In genomic region chr20:50546729-50547314, GRCh38 we compare ENCODE assay signal across 10 cellular contexts. TPM values are rescaled to one million over a fixed set of nuclear protein-coding genes. Genes with fewer than 3 reads are reported as not detected.
DNase-seq lines count a peak whose midpoint lies in the region; ATAC-seq, FAIRE-seq and TF ChIP-seq lines count a peak whose summit lies in the region.
"Had no signal": no experiment of that assay in that cellular context is flagged by ENCODE, and none has a peak within 500 bp of the region (broad histone marks: within the 10 kb centered on the region; RNA-seq: fewer than 3 reads in every experiment).

No MANE protein-coding gene starts in this region.

- H3K36me3 ChIP-seq in CD4-positive, CD25-positive, alpha-beta regulatory T cell (ENCODE audit: control insufficient read depth, insufficient read depth, low read length) = peaks cover 12% of the 10 kb centered on the region
- H3K36me3 ChIP-seq in HepG2 (replicated peaks in 1 of 2; ENCODE audit: control insufficient read depth in 1 of 2, insufficient read depth in 2 of 2, low read length in 2 of 2) = peaks cover 4 to 11% of the 10 kb centered on the region in 2 experiments; a peak in 3 of 5 replicates
- H3K36me3 ChIP-seq in mesendoderm (ENCODE audit: control insufficient read depth, insufficient read depth, low read length) = no peaks in the 10 kb centered on the region
- no peaks in the 10 kb centered on the region for H3K36me3 ChIP-seq in neural progenitor cell

- no peak overlapping the region for H3K56ac ChIP-seq in mesendoderm (ENCODE audit: low read length)

- no TSS peak for BruUV-seq in HepG2 (replicated peaks; lab: Mats Ljungman, UMichigan)

- DNase-seq in CD4-positive, CD25-positive, alpha-beta regulatory T cell = peak in 2 of 3 donors; percentile 15 to 53
- DNase-seq in GM20000 (ENCODE audit: low spot score) = peak; percentile 29
- peak; percentile 65 for DNase-seq in SIG-M5 treated with dmso at 0.1 percent for 504 hours (lab: John Stamatoyannopoulos, UW; ENCODE audit: unreplicated experiment)
- no peak for DNase-seq in HepG2 (ENCODE audit: low spot score)
- DNase-seq in Kasumi-1 (lab: John Stamatoyannopoulos, UW) = no peak
- DNase-seq in mesendoderm = no peak
- DNase-seq in neural progenitor cell (ENCODE audit: low spot score) = no peak

- H3K4me2 ChIP-seq in HepG2 (ENCODE audit: low read depth, low read length) (no peak overlapping the region), mesendoderm (ENCODE audit: low read length) (no peak overlapping the region), neural progenitor cell (no peak overlapping the region)

- POLR2A ChIA-PET in HepG2 (lab: Yijun Ruan, JAX) = no interaction called here

- intact Hi-C loops in HepG2 (cut with micrococcal nuclease; ENCODE audit: unreplicated experiment) = no loop called here

- no peak overlapping the region for H2AK5ac ChIP-seq in mesendoderm (ENCODE audit: low read length)

- H3K27me3 ChIP-seq in CD4-positive, CD25-positive, alpha-beta regulatory T cell (ENCODE audit: control insufficient read depth, insufficient read depth, low read length) = no peaks in the 10 kb centered on the region
- H3K27me3 ChIP-seq in HepG2 (ENCODE audit: control insufficient read depth in 1 of 2, insufficient read depth in 2 of 2, low read length in 2 of 2) (no peaks in the 10 kb centered on the region), mesendoderm (ENCODE audit: insufficient read depth, low read length, poor library complexity) (no peaks in the 10 kb centered on the region), neural progenitor cell (no peaks in the 10 kb centered on the region)

- H2AFZ ChIP-seq in HepG2 (ENCODE audit: low read length) (no peak overlapping the region), neural progenitor cell (replicated peaks) (no peak overlapping the region)

- H4K20me1 ChIP-seq in HepG2 (ENCODE audit: insufficient read depth, low read length) = no peaks in the 10 kb centered on the region
- peaks cover 20% of the 10 kb centered on the region for H4K20me1 ChIP-seq in neural progenitor cell (ENCODE audit: low read depth)

- 92% methylated on average over 5 of the region's 5 CpGs for WGBS in HepG2 (ENCODE audit: low lambda C conversion rate)
- WGBS in mesendoderm (ENCODE audit: extremely low coverage, insufficient coverage, low lambda C conversion rate) = no CpG with 5 or more reads among the region's 5 CpGs

- H3K79me1 ChIP-seq in mesendoderm (ENCODE audit: low read length) = peaks cover 11% of the 10 kb centered on the region

- no peak overlapping the region for H3K23ac ChIP-seq in mesendoderm (ENCODE audit: low read length)

- H3K9ac ChIP-seq in HepG2 (ENCODE audit: insufficient read depth, low read depth, low read length) = no peak overlapping the region
- H3K9ac ChIP-seq in mesendoderm (ENCODE audit: low read length) = no peak overlapping the region
- no peak overlapping the region for H3K9ac ChIP-seq in neural progenitor cell

- no peaks in the 10 kb centered on the region for H3F3A ChIP-seq in neural progenitor cell (ENCODE audit: low read depth)

- H3K36me3 Mint-ChIP-seq in CD4-positive, CD25-positive, alpha-beta regulatory T cell = peaks cover 17% of the 10 kb centered on the region
- H3K36me3 Mint-ChIP-seq in neural progenitor cell = peaks cover 6% of the 10 kb centered on the region

- no peak for TF ChIP-seq EP300 in HepG2 (IDR thresholded peaks at IDR 0.05; ENCODE audit: low read depth in 2 of 2, low read length in 2 of 2)
- TF ChIP-seq EP300 in HepG2 (CRISPR knock-in tag; IDR thresholded peaks at IDR 0.05; ENCODE audit: borderline replicate concordance) = no peak

- in situ Hi-C loops in HepG2 (cut with HindIII; ENCODE audit: extremely low pct_ligation_motif_present, low pct_unique_long_range_greater_than_20kb) = no loop called here

- peaks cover 55% of the 10 kb centered on the region for H3K4me1 ChIP-seq in CD4-positive, CD25-positive, alpha-beta regulatory T cell (ENCODE audit: control insufficient read depth, insufficient read depth, low read length, poor library complexity, severe bottlenecking)
- peaks cover 20% of the 10 kb centered on the region for H3K4me1 ChIP-seq in HepG2 (ENCODE audit: insufficient read depth, low read length)
- H3K4me1 ChIP-seq in mesendoderm (ENCODE audit: control insufficient read depth, low read depth, low read length) = no peaks in the 10 kb centered on the region
- H3K4me1 ChIP-seq in neural progenitor cell = no peaks in the 10 kb centered on the region

- CTCF ChIA-PET in HepG2 (lab: Yijun Ruan, JAX; ENCODE audit: low intra/inter-chr PET ratio, low total read pairs) = no interaction called here

- H3K4me3 ChIP-seq in CD4-positive, CD25-positive, alpha-beta regulatory T cell (ENCODE audit: low read depth, low read length) = peak overlapping the region; percentile 78
- H3K4me3 ChIP-seq in HepG2 (replicated peaks in 1 of 3; ENCODE audit: insufficient read depth in 1 of 3, low read depth in 2 of 3, low read length in 3 of 3) (no peak overlapping the region), mesendoderm (ENCODE audit: low read length) (no peak overlapping the region), neural progenitor cell (no peak overlapping the region)

- no peak overlapping the region for H2BK5ac ChIP-seq in mesendoderm (ENCODE audit: low read length)

- H3K4me3 Mint-ChIP-seq in CD4-positive, CD25-positive, alpha-beta regulatory T cell = peak overlapping the region; percentile 23 to 85 (median 80)
- H3K4me3 Mint-ChIP-seq in neural progenitor cell = no peak overlapping the region
- H3K4me3 Mint-ChIP-seq: nephron had no signal

- ATAC-seq in CD4-positive, CD25-positive, alpha-beta regulatory T cell (ENCODE audit: low read depth in 2 of 2) = peak; percentile 70
- ATAC-seq in HepG2 (peak; percentile 42; the same call in 2 of the 3 replicates), GM21526 (IDR thresholded peaks at IDR 0.05; ENCODE audit: low FRiP score, unreplicated experiment) (no peak)

- H3K27me3 Mint-ChIP-seq in CD4-positive, CD25-positive, alpha-beta regulatory T cell = no peaks in the 10 kb centered on the region
- H3K27me3 Mint-ChIP-seq in neural progenitor cell (ENCODE audit: insufficient read depth, low read depth) = peaks cover 2% of the 10 kb centered on the region

- no peaks in the 10 kb centered on the region for H3K9me3 ChIP-seq in CD4-positive, CD25-positive, alpha-beta regulatory T cell (ENCODE audit: control insufficient read depth in 2 of 2, low read length in 2 of 2)
- no peaks in the 10 kb centered on the region for H3K9me3 ChIP-seq in HepG2 (ENCODE audit: low read length)
- H3K9me3 ChIP-seq in neural progenitor cell (ENCODE audit: low read depth) = no peaks in the 10 kb centered on the region

- H3K9me3 Mint-ChIP-seq in CD4-positive, CD25-positive, alpha-beta regulatory T cell = no peaks in the 10 kb centered on the region
- H3K9me3 Mint-ChIP-seq in neural progenitor cell = no peaks in the 10 kb centered on the region
- H3K9me3 Mint-ChIP-seq: nephron had no signal

- no peak overlapping the region for H3K4ac ChIP-seq in mesendoderm (ENCODE audit: low read depth, low read length)

- H2BK15ac ChIP-seq in mesendoderm (replicated peaks; ENCODE audit: low read depth) = no peak overlapping the region

- no peak for FAIRE-seq in HepG2 (lab: Jason Lieb, UNC)

- TF ChIP-seq RAD21 in HepG2 (CRISPR knock-in tag; IDR thresholded peaks at IDR 0.05) = no peak

- H3K4me1 Mint-ChIP-seq in CD4-positive, CD25-positive, alpha-beta regulatory T cell = peaks cover 59 to 89% (median 74%) of the 10 kb centered on the region in 4 donors
- H3K4me1 Mint-ChIP-seq in neural progenitor cell = no peaks in the 10 kb centered on the region

- H4K5ac ChIP-seq in mesendoderm (ENCODE audit: low read length) = no peak overlapping the region

- no peak overlapping the region for H2BK120ac ChIP-seq in mesendoderm (ENCODE audit: low read depth, low read length)

- H3K27ac ChIP-seq in CD4-positive, CD25-positive, alpha-beta regulatory T cell (ENCODE audit: insufficient read depth, low read length, poor library complexity, severe bottlenecking) = no peak overlapping the region
- H3K27ac ChIP-seq in HepG2 (ENCODE audit: extremely low read length, insufficient read depth, low read length) = no peak overlapping the region
- H3K27ac ChIP-seq in mesendoderm (ENCODE audit: low read depth, low read length) = no peak overlapping the region
- H3K27ac ChIP-seq in neural progenitor cell = no peak overlapping the region
- H3K27ac ChIP-seq: VCaP had no signal

- TF ChIP-seq POLR2A in HepG2 (IDR thresholded peaks at IDR 0.05; ENCODE audit: insufficient read depth in 1 of 2, low read depth in 2 of 2, low read length in 2 of 2) = no peak

- TF ChIP-seq CTCF in GM20000 (IDR thresholded peaks at IDR 0.05; ENCODE audit: extremely low read depth, missing control alignments) = no peak
- no peak for TF ChIP-seq CTCF in HepG2 (CRISPR knock-in tag; IDR thresholded peaks at IDR 0.05)
- no peak for TF ChIP-seq CTCF in neural progenitor cell (IDR thresholded peaks at IDR 0.05)

- H3K18ac ChIP-seq in mesendoderm (ENCODE audit: low read length) = no peak overlapping the region

- peaks cover 10% of the 10 kb centered on the region for H3K79me2 ChIP-seq in HepG2 (ENCODE audit: insufficient read depth, low read length)
- peaks cover 5% of the 10 kb centered on the region for H3K79me2 ChIP-seq in mesendoderm (ENCODE audit: control insufficient read depth, insufficient read depth, low read length)
- peaks cover 47% of the 10 kb centered on the region for H3K79me2 ChIP-seq in neural progenitor cell (ENCODE audit: low read depth)

- no peak overlapping the region for H4K8ac ChIP-seq in mesendoderm (ENCODE audit: low read depth, low read length)

- H3K27ac Mint-ChIP-seq in CD4-positive, CD25-positive, alpha-beta regulatory T cell = peak overlapping the region; percentile 81 to 85 (median 82)
- H3K27ac Mint-ChIP-seq in neural progenitor cell = no peak overlapping the region

RNA-seq across cellular contexts. Expression of gene PTPN1, which starts 36.6 kb away (rescaled TPM):
- total RNA-seq in CD4-positive, CD25-positive, alpha-beta regulatory T cell = 76.3 TPM
- polyA plus RNA-seq in CD4-positive, CD25-positive, alpha-beta regulatory T cell = 10 to 100 TPM; 27.1 to 34.3 (median 30.3) TPM
- total RNA-seq in HepG2 (2016; rRNA removed; fragmentation: Illumina TruSeq; extraction: Trizol) (33.3 and 37.2 TPM in 2 replicates), neural progenitor cell (ENCODE audit: low replicate concordance) (35.3 and 38.1 TPM in 2 replicates)
- 4.1 and 4.3 TPM in 2 replicates for total RNA-seq in HepG2 (2016; cell fraction: cytosol; rRNA removed; fragmentation: Illumina TruSeq; extraction: Trizol; ENCODE audit: low read depth)
- total RNA-seq in HepG2 (2016; cell fraction: insoluble cytoplasmic fraction; rRNA removed; fragmentation: Illumina TruSeq; extraction: Trizol) = 31.0 and 34.8 TPM in 2 replicates
- 16.1 and 17.5 TPM in 2 replicates for total RNA-seq in HepG2 (2016; cell fraction: membrane; rRNA removed; fragmentation: Illumina TruSeq; extraction: Trizol)
- total RNA-seq in HepG2 (2016; cell fraction: nucleus; rRNA removed; fragmentation: Illumina TruSeq; extraction: Trizol) = 22.9 and 26.4 TPM in 2 replicates
- polyA plus RNA-seq in HepG2 (2011; rRNA removed) = 16.8 and 17.7 TPM in 2 replicates
- 14.7 and 18.4 TPM in 2 replicates for polyA plus RNA-seq in HepG2 (2011; cell fraction: cytosol; rRNA removed)
- polyA plus RNA-seq in HepG2 (2011; cell fraction: nucleus; rRNA removed) = 21.4 and 23.7 TPM in 2 replicates
- 20.9 and 24.3 TPM in 2 replicates for polyA plus RNA-seq in HepG2 (2012)
- polyA plus RNA-seq in HepG2 (2016; cell fraction: cytosol; fragmentation: Illumina TruSeq; extraction: Trizol; ENCODE audit: low read depth) = 2.4 and 2.5 TPM in 2 replicates
- polyA plus RNA-seq in HepG2 (2016; cell fraction: insoluble cytoplasmic fraction; fragmentation: Illumina TruSeq; extraction: Trizol; ENCODE audit: low read depth) = 33.0 and 39.3 TPM in 2 replicates
- 9.4 and 10.0 TPM in 2 replicates for polyA plus RNA-seq in HepG2 (2016; cell fraction: membrane; fragmentation: Illumina TruSeq; extraction: Trizol; ENCODE audit: low read depth)
- 31.1 and 31.8 TPM in 2 replicates for polyA plus RNA-seq in HepG2 (2016; cell fraction: nucleus; fragmentation: Illumina TruSeq; extraction: Trizol; ENCODE audit: insufficient read depth, low read depth)
- 27.4 and 30.1 TPM in 2 replicates for polyA minus RNA-seq in HepG2 (2011; rRNA and poly(A)+ RNA removed; ENCODE audit: low replicate concordance)
- 12.4 and 15.0 TPM in 2 replicates for polyA minus RNA-seq in HepG2 (2011; cell fraction: cytosol; rRNA and poly(A)+ RNA removed)
- polyA minus RNA-seq in HepG2 (2011; cell fraction: nucleus; rRNA and poly(A)+ RNA removed) = 23.0 and 24.9 TPM in 2 replicates
- 32.0 TPM for polyA plus RNA-seq in mesendoderm (2013, experiment 1 of 2)
- polyA plus RNA-seq in mesendoderm (2013, experiment 2 of 2) = 31.3 TPM

Comparison
In these comparisons a context has a peak if more than half of its experiments do, and no peak if none do; other contexts are left out.
1. DNase-seq: peak in CD4-positive, CD25-positive, alpha-beta regulatory T cell (2 of 3), GM20000 (single experiment) and SIG-M5 treated with dmso at 0.1 percent for 504 hours (single experiment); none in HepG2 (single experiment), Kasumi-1 (0 of 2), mesendoderm (single experiment) and neural progenitor cell (single experiment).